10 cellular contexts compared by ENCODE assay signal in genomic region chr20:10524034-10524476, GRCh38.
DNase-seq lines count a peak whose midpoint lies in the region; ATAC-seq and TF ChIP-seq lines count a peak whose summit lies in the region.
"Had no signal": no experiment of that assay in that cellular context is flagged by ENCODE, and none has a peak within 500 bp of the region (broad histone marks: within the 10 kb centered on the region; RNA-seq: fewer than 3 reads in every experiment).

No MANE protein-coding gene starts in this region.

- H3K27me3 ChIP-seq in mucosa of rectum (ENCODE audit: control insufficient read depth in 2 of 2, insufficient read depth in 2 of 2, low read length in 2 of 2) (no peaks in the 10 kb centered on the region), vagina (no peaks in the 10 kb centered on the region)

- no peak overlapping the region for H3K4me3 Mint-ChIP-seq in activated CD4-positive, alpha-beta memory T cell treated with anti-CD3 and anti-CD28 coated beads for 36 hours
- no peak overlapping the region for H3K4me3 Mint-ChIP-seq in activated T-cell treated with anti-CD3 and anti-CD28 coated beads, Interleukin-2, amount 50 U/mL, for 4 hours
- H3K4me3 Mint-ChIP-seq: stimulated activated naive CD8-positive, alpha-beta T cell treated with anti-CD3 and anti-CD28 coated beads, Interleukin-15, Interleukin-2, amounts not matched to agents 100 ng/mL and 50 ng/mL, for 24 hours had no signal

- no peaks in the 10 kb centered on the region for H3K9me3 ChIP-seq in mucosa of rectum (ENCODE audit: control insufficient read depth in 2 of 2, low read length in 2 of 2)
- no peaks in the 10 kb centered on the region for H3K9me3 ChIP-seq in vagina

- CTCF ChIA-PET in activated CD4-positive, alpha-beta memory T cell treated with anti-CD3 and anti-CD28 coated beads for 36 hours (lab: Charles Lee) = no interaction called here

- no peaks in the 10 kb centered on the region for H3K4me1 ChIP-seq in mucosa of rectum (ENCODE audit: control insufficient read depth in 2 of 2, insufficient read depth in 2 of 2, low read length in 2 of 2)
- peaks cover 42% of the 10 kb centered on the region for H3K4me1 ChIP-seq in vagina

- no peak overlapping the region for H3K9ac ChIP-seq in mucosa of rectum (ENCODE audit: low read depth in 1 of 2, low read length in 2 of 2)

- intact Hi-C loops in vagina (cut with DNase I) = loop anchor here (10.0 kb wide), 1 partner anchor 49 kb away; no protein-coding TSS in a partner anchor
- intact Hi-C loops in activated CD4-positive, alpha-beta memory T cell treated with anti-CD3 and anti-CD28 coated beads for 36 hours (cut with micrococcal nuclease) = no loop called here

- H3K27ac ChIP-seq in mucosa of rectum (ENCODE audit: low read depth in 2 of 2, low read length in 2 of 2) (peak overlapping the region; percentile 13 to 34), vagina (peak overlapping the region; percentile 73)
- H3K27ac ChIP-seq: 22Rv1 had no signal

- no peaks in the 10 kb centered on the region for H3K27me3 Mint-ChIP-seq in activated CD4-positive, alpha-beta memory T cell treated with anti-CD3 and anti-CD28 coated beads for 36 hours
- H3K27me3 Mint-ChIP-seq in activated T-cell treated with anti-CD3 and anti-CD28 coated beads, Interleukin-2, amount 50 U/mL, for 4 hours (ENCODE audit: low read depth) = no peaks in the 10 kb centered on the region
- H3K27me3 Mint-ChIP-seq: stimulated activated naive CD8-positive, alpha-beta T cell treated with anti-CD3 and anti-CD28 coated beads, Interleukin-15, Interleukin-2, amounts not matched to agents 100 ng/mL and 50 ng/mL, for 24 hours had no signal

- peaks cover 32% of the 10 kb centered on the region for H3K4me1 Mint-ChIP-seq in activated CD4-positive, alpha-beta memory T cell treated with anti-CD3 and anti-CD28 coated beads for 36 hours (ENCODE audit: low read depth)
- H3K4me1 Mint-ChIP-seq in activated T-cell treated with anti-CD3 and anti-CD28 coated beads, Interleukin-2, amount 50 U/mL, for 4 hours (ENCODE audit: low read depth) = peaks cover 25% of the 10 kb centered on the region

- peak; percentile 8 for DNase-seq in DMS79 treated with DMSO at 0.1 percent for 48 hours (lab: John Stamatoyannopoulos, UW)
- no peak for DNase-seq in DMS79 (lab: John Stamatoyannopoulos, UW)
- peak in 1 of 2 donors; percentile 97 for DNase-seq in vagina (ENCODE audit: extremely low spot score in 2 of 2)
- no peak for DNase-seq in activated CD4-positive, alpha-beta memory T cell treated with anti-CD3 and anti-CD28 coated beads for 36 hours
- no peak for DNase-seq in activated T-cell treated with anti-CD3 and anti-CD28 coated beads, Interleukin-2, amount 50 U/mL, for 4 hours

- ATAC-seq in esophagus mucosa (peak; percentile 64), HG02840 (IDR thresholded peaks at IDR 0.05; ENCODE audit: low FRiP score, unreplicated experiment) (no peak)
- ATAC-seq in activated T-cell treated with anti-CD3 and anti-CD28 coated beads, Interleukin-2, amount 50 U/mL, for 4 hours = no peak

- no peak for TF ChIP-seq CTCF in vagina (IDR thresholded peaks at IDR 0.05)

- H3K4me3 ChIP-seq in mucosa of rectum (ENCODE audit: low read length in 2 of 2) (no peak overlapping the region), vagina (no peak overlapping the region)

- TF ChIP-seq POLR2A in vagina (IDR thresholded peaks at IDR 0.05) = no peak

- H3K36me3 ChIP-seq in mucosa of rectum (ENCODE audit: control insufficient read depth in 2 of 2, insufficient read depth in 2 of 2, low read length in 2 of 2) = no peaks in the 10 kb centered on the region
- H3K36me3 ChIP-seq in vagina = no peaks in the 10 kb centered on the region

- H3K9me3 Mint-ChIP-seq in activated CD4-positive, alpha-beta memory T cell treated with anti-CD3 and anti-CD28 coated beads for 36 hours = no peaks in the 10 kb centered on the region
- no peaks in the 10 kb centered on the region for H3K9me3 Mint-ChIP-seq in activated T-cell treated with anti-CD3 and anti-CD28 coated beads, Interleukin-2, amount 50 U/mL, for 4 hours
- H3K9me3 Mint-ChIP-seq: stimulated activated naive CD8-positive, alpha-beta T cell treated with anti-CD3 and anti-CD28 coated beads, Interleukin-15, Interleukin-2, amounts not matched to agents 100 ng/mL and 50 ng/mL, for 24 hours had no signal

- POLR2A ChIA-PET in activated CD4-positive, alpha-beta memory T cell treated with anti-CD3 and anti-CD28 coated beads for 36 hours (lab: Charles Lee) = no interaction called here

- no peak overlapping the region for H3K27ac Mint-ChIP-seq in activated CD4-positive, alpha-beta memory T cell treated with anti-CD3 and anti-CD28 coated beads for 36 hours
- H3K27ac Mint-ChIP-seq: stimulated activated naive CD8-positive, alpha-beta T cell treated with anti-CD3 and anti-CD28 coated beads, Interleukin-15, Interleukin-2, amounts not matched to agents 100 ng/mL and 50 ng/mL, for 24 hours had no signal

- peaks cover 6% of the 10 kb centered on the region for H3K36me3 Mint-ChIP-seq in activated CD4-positive, alpha-beta memory T cell treated with anti-CD3 and anti-CD28 coated beads for 36 hours
- peaks cover 7% of the 10 kb centered on the region for H3K36me3 Mint-ChIP-seq in activated T-cell treated with anti-CD3 and anti-CD28 coated beads, Interleukin-2, amount 50 U/mL, for 4 hours (ENCODE audit: insufficient read depth)
